Comparison of ENCODE assay signal across 30 cellular contexts in genomic region chr20:49099011-49099410, GRCh38.
"Had no signal": no experiment of that assay in that cellular context is flagged by ENCODE, and none has a peak within 500 bp of the region (broad histone marks: within the 10 kb centered on the region; RNA-seq: fewer than 3 reads in every experiment).

No MANE protein-coding gene starts in this region.

- H3K9me3 ChIP-seq: SJCRH30 had no signal

- H3K27ac Mint-ChIP-seq: activated naive CD8-positive, alpha-beta T cell treated with anti-CD3 and anti-CD28 coated beads for 36 hours; activated T-cell treated with anti-CD3 and anti-CD28 coated beads, Interleukin-2, amount 50 U/mL, for 72 hours; activated T-helper 2 cell treated with anti-CD3 and anti-CD28 coated beads, Interferon-gamma antibody, Interleukin-2, Interleukin-4, amounts not matched to agents 10 μg/mL and 5 μg/mL and 100 μg/mL, durations not matched to agents 14 hours and 24 hours and 36 hours had no signal

- H3K4me1 ChIP-seq: SJCRH30 had no signal

- H3K27me3 Mint-ChIP-seq: activated naive CD4-positive, alpha-beta T cell treated with anti-CD3 and anti-CD28 coated beads, Interleukin-2, amount 10 ng/mL, durations not matched to agents 7 days and 5 days; activated naive CD8-positive, alpha-beta T cell treated with anti-CD3 and anti-CD28 coated beads for 36 hours had no signal

- H3K27ac ChIP-seq: brain microvascular endothelial cell, cardiac muscle cell, SJCRH30, WERI-Rb-1 had no signal

- DNase-seq: activated CD4-positive, alpha-beta T cell treated with anti-CD3 and anti-CD28 coated beads for 48 hours; activated CD4-positive, alpha-beta T cell treated with anti-CD3 and anti-CD28 coated beads, Interleukin-2, amount 50 U/mL, for 4 hours; activated CD4-positive, CD25-positive, alpha-beta regulatory T cell treated with anti-CD3 and anti-CD28 coated beads, Interleukin-2, amount 50 U/mL, for 72 hours; activated CD8-positive, alpha-beta memory T cell treated with anti-CD3 and anti-CD28 coated beads for 24 hours; activated gamma-delta T cell treated with Interleukin-2 at 50 U/mL for 16 hours; activated naive CD4-positive, alpha-beta T cell treated with anti-CD3 and anti-CD28 coated beads, Interleukin-2, amount 10 ng/mL, durations not matched to agents 7 days and 5 days; activated naive CD8-positive, alpha-beta T cell treated with anti-CD3 and anti-CD28 coated beads for 36 hours; activated T-cell treated with anti-CD3 and anti-CD28 coated beads, Interleukin-2, amount 50 U/mL, for 72 hours; brain microvascular endothelial cell; Kasumi-1; KBM-7; NCI-H146; NCI-H187 treated with DMSO at 0.1 percent for 48 hours; NCI-H2081 treated with DMSO at 0.1 percent for 48 hours; NCI-H446 treated with DMSO at 0.1 percent for 48 hours; NCI-H526; NCI-H774; OCI-M1; Right ventricle myocardium superior; RPMI8226; SJCRH30; SW 1271; T-helper 2 cell; T1000; WERI-Rb-1 had no signal

- H3K4me3 Mint-ChIP-seq: activated naive CD4-positive, alpha-beta T cell treated with anti-CD3 and anti-CD28 coated beads, Interleukin-2, amount 10 ng/mL, durations not matched to agents 7 days and 5 days; activated naive CD8-positive, alpha-beta T cell treated with anti-CD3 and anti-CD28 coated beads for 36 hours; activated T-cell treated with anti-CD3 and anti-CD28 coated beads, Interleukin-2, amount 50 U/mL, for 72 hours had no signal

- ATAC-seq: activated T-cell treated with anti-CD3 and anti-CD28 coated beads, Interleukin-2, amount 50 U/mL, for 72 hours; Panc1; SK-N-SH treated with all-trans-retinoic acid at 6 μM for 48 hours had no signal

- H3K27me3 ChIP-seq: brain microvascular endothelial cell, cardiac muscle cell, SJCRH30 had no signal

- H3K4me3 ChIP-seq: cardiac muscle cell, SJCRH30 had no signal

- H3K9me3 Mint-ChIP-seq: activated naive CD4-positive, alpha-beta T cell treated with anti-CD3 and anti-CD28 coated beads, Interleukin-2, amount 10 ng/mL, durations not matched to agents 7 days and 5 days; activated naive CD8-positive, alpha-beta T cell treated with anti-CD3 and anti-CD28 coated beads for 36 hours; activated T-cell treated with anti-CD3 and anti-CD28 coated beads, Interleukin-2, amount 50 U/mL, for 72 hours; activated T-helper 2 cell treated with anti-CD3 and anti-CD28 coated beads, Interferon-gamma antibody, Interleukin-2, Interleukin-4, amounts not matched to agents 10 μg/mL and 5 μg/mL and 100 μg/mL, durations not matched to agents 14 hours and 24 hours and 36 hours had no signal

- FAIRE-seq: TTC549 had no signal
